1 cellular context compared by ENCODE assay signal in the genomic region with DNA sequence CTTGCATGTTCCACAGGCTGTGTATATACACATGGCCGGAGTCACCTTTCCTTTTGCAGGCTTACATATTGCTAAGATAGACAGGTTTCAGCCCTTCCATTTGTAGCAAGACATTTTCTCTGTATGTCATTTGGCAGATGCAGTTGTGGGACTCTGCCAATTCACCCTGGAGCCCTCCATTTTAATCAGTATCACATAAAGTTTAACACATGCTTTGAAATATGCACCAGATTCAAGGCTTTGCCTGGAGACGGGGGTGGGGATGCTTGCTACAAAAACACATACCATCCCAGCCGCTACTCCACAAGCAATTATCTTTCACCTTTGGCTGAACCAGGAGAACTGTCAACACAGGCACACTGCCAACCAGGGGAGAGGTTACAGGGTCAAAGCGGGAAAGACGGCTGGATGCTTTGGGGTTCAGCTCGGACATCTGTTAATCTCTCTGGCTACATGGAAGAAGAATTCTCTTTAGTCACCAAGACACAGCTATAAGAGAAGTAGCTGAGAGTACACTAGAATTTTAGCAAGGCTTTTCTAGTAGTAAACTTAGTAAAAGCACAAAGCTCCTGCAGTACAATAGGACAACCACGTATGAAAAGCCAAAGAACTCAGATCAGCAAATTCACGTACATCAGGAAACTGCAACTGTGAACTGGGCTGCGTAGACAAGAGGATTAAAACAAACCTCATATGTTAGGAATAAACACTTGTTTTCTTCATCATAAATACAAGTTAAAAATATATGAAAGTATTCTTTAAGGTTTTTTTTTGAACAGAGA.
TF ChIP-seq lines count a peak whose summit lies in the region.

No MANE protein-coding gene starts in this region.

TF ChIP-seq in HepG2, 621 proteins besides CTCF, POLR2A, EP300 and RAD21 (continued from another document and continues in another):
- TF ChIP-seq, protein P1, sequence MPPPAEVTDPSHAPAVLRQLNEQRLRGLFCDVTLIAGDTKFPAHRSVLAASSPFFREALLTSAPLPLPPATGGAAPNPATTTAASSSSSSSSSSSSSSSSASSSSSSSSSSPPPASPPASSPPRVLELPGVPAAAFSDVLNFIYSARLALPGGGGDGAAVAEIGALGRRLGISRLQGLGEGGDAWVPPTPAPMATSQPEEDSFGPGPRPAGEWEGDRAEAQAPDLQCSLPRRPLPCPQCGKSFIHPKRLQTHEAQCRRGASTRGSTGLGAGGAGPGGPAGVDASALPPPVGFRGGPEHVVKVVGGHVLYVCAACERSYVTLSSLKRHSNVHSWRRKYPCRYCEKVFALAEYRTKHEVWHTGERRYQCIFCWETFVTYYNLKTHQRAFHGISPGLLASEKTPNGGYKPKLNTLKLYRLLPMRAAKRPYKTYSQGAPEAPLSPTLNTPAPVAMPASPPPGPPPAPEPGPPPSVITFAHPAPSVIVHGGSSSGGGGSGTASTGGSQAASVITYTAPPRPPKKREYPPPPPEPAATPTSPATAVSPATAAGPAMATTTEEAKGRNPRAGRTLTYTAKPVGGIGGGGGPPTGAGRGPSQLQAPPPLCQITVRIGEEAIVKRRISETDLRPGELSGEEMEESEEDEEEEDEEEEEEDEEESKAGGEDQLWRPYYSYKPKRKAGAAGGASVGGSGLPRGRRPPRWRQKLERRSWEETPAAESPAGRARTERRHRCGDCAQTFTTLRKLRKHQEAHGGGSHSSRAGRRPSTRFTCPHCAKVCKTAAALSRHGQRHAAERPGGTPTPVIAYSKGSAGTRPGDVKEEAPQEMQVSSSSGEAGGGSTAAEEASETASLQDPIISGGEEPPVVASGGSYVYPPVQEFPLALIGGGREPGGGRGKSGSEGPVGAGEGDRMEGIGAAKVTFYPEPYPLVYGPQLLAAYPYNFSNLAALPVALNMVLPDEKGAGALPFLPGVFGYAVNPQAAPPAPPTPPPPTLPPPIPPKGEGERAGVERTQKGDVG (CRISPR knock-in tag; IDR thresholded peaks at IDR 0.05; ENCODE audit: borderline replicate concordance) = no peak
- TF ChIP-seq TOPORS (CRISPR knock-in tag; IDR thresholded peaks at IDR 0.05) = 0 out of 2 replicates have a peak, but pooled peaks have one; percentile 30
- TF ChIP-seq ZNF841 (CRISPR knock-in tag; IDR thresholded peaks at IDR 0.05; ENCODE audit: borderline replicate concordance) = no peak
- TF ChIP-seq, protein P2, sequence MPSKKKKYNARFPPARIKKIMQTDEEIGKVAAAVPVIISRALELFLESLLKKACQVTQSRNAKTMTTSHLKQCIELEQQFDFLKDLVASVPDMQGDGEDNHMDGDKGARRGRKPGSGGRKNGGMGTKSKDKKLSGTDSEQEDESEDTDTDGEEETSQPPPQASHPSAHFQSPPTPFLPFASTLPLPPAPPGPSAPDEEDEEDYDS (CRISPR knock-in tag; IDR thresholded peaks at IDR 0.05) = no peak
- TF ChIP-seq, protein P3, sequence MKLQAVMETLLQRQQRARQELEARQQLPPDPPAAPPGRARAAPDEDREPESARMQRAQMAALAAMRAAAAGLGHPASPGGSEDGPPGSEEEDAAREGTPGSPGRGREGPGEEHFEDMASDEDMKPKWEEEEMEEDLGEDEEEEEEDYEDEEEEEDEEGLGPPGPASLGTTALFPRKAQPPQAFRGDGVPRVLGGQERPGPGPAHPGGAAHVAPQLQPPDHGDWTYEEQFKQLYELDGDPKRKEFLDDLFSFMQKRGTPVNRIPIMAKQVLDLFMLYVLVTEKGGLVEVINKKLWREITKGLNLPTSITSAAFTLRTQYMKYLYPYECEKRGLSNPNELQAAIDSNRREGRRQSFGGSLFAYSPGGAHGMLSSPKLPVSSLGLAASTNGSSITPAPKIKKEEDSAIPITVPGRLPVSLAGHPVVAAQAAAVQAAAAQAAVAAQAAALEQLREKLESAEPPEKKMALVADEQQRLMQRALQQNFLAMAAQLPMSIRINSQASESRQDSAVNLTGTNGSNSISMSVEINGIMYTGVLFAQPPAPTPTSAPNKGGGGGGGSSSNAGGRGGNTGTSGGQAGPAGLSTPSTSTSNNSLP (IDR thresholded peaks at IDR 0.05; ENCODE audit: low read depth, low read length) = 0 out of 2 replicates have a peak, but pooled peaks have one; percentile 48
- TF ChIP-seq STAG1 (CRISPR knock-in tag; IDR thresholded peaks at IDR 0.05) = no peak
- TF ChIP-seq ZNF558 (CRISPR knock-in tag; IDR thresholded peaks at IDR 0.05; ENCODE audit: borderline replicate concordance) = no peak
- no peak for TF ChIP-seq ZC3H4 (CRISPR knock-in tag; IDR thresholded peaks at IDR 0.05; ENCODE audit: borderline replicate concordance)
- TF ChIP-seq MTF1 (CRISPR knock-in tag; IDR thresholded peaks at IDR 0.05) = no peak
- TF ChIP-seq ZBTB7B (CRISPR knock-in tag; IDR thresholded peaks at IDR 0.05) = no peak; the same call in 1 of the 2 replicates
- 0 out of 2 replicates have a peak, but pooled peaks have one; percentile 2 for TF ChIP-seq MAFF (IDR thresholded peaks at IDR 0.05; ENCODE audit: low read depth, low read length)
- TF ChIP-seq, protein P4, sequence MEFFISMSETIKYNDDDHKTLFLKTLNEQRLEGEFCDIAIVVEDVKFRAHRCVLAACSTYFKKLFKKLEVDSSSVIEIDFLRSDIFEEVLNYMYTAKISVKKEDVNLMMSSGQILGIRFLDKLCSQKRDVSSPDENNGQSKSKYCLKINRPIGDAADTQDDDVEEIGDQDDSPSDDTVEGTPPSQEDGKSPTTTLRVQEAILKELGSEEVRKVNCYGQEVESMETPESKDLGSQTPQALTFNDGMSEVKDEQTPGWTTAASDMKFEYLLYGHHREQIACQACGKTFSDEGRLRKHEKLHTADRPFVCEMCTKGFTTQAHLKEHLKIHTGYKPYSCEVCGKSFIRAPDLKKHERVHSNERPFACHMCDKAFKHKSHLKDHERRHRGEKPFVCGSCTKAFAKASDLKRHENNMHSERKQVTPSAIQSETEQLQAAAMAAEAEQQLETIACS (CRISPR knock-in tag; IDR thresholded peaks at IDR 0.05) = no peak
- TF ChIP-seq ZNF678 (CRISPR knock-in tag; IDR thresholded peaks at IDR 0.05) = no peak
- TF ChIP-seq, protein P5, sequence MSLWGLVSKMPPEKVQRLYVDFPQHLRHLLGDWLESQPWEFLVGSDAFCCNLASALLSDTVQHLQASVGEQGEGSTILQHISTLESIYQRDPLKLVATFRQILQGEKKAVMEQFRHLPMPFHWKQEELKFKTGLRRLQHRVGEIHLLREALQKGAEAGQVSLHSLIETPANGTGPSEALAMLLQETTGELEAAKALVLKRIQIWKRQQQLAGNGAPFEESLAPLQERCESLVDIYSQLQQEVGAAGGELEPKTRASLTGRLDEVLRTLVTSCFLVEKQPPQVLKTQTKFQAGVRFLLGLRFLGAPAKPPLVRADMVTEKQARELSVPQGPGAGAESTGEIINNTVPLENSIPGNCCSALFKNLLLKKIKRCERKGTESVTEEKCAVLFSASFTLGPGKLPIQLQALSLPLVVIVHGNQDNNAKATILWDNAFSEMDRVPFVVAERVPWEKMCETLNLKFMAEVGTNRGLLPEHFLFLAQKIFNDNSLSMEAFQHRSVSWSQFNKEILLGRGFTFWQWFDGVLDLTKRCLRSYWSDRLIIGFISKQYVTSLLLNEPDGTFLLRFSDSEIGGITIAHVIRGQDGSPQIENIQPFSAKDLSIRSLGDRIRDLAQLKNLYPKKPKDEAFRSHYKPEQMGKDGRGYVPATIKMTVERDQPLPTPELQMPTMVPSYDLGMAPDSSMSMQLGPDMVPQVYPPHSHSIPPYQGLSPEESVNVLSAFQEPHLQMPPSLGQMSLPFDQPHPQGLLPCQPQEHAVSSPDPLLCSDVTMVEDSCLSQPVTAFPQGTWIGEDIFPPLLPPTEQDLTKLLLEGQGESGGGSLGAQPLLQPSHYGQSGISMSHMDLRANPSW (CRISPR knock-in tag; IDR thresholded peaks at IDR 0.05; ENCODE audit: borderline replicate concordance) = no peak
- TF ChIP-seq PTBP1 (IDR thresholded peaks at IDR 0.05; ENCODE audit: low read depth, low read length, poor library complexity, severe bottlenecking) = no peak
- TF ChIP-seq ZNF460 (CRISPR knock-in tag; IDR thresholded peaks at IDR 0.05; ENCODE audit: borderline replicate concordance) = no peak
- TF ChIP-seq HMG20B (CRISPR knock-in tag; conservative IDR thresholded peaks at IDR 0.05) = peak; percentile 93
- no peak for TF ChIP-seq POLR2AphosphoS5 (IDR thresholded peaks at IDR 0.05; ENCODE audit: low read depth, low read length)
- TF ChIP-seq, protein P6, sequence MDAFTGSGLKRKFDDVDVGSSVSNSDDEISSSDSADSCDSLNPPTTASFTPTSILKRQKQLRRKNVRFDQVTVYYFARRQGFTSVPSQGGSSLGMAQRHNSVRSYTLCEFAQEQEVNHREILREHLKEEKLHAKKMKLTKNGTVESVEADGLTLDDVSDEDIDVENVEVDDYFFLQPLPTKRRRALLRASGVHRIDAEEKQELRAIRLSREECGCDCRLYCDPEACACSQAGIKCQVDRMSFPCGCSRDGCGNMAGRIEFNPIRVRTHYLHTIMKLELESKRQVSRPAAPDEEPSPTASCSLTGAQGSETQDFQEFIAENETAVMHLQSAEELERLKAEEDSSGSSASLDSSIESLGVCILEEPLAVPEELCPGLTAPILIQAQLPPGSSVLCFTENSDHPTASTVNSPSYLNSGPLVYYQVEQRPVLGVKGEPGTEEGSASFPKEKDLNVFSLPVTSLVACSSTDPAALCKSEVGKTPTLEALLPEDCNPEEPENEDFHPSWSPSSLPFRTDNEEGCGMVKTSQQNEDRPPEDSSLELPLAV (CRISPR knock-in tag; conservative IDR thresholded peaks at IDR 0.05; ENCODE audit: low read depth) = no peak
- TF ChIP-seq MEIS1 (CRISPR knock-in tag; IDR thresholded peaks at IDR 0.05; ENCODE audit: borderline replicate concordance) = peak; percentile 79; the same call in 1 of the 2 replicates
- TF ChIP-seq SAP130 (CRISPR knock-in tag; IDR thresholded peaks at IDR 0.05; ENCODE audit: low read depth) = peak; percentile 67
- TF ChIP-seq, protein P7, sequence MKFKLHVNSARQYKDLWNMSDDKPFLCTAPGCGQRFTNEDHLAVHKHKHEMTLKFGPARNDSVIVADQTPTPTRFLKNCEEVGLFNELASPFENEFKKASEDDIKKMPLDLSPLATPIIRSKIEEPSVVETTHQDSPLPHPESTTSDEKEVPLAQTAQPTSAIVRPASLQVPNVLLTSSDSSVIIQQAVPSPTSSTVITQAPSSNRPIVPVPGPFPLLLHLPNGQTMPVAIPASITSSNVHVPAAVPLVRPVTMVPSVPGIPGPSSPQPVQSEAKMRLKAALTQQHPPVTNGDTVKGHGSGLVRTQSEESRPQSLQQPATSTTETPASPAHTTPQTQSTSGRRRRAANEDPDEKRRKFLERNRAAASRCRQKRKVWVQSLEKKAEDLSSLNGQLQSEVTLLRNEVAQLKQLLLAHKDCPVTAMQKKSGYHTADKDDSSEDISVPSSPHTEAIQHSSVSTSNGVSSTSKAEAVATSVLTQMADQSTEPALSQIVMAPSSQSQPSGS (CRISPR knock-in tag; IDR thresholded peaks at IDR 0.05) = peak; percentile 71; the same call in 1 of the 2 replicates
- no peak for TF ChIP-seq HES4 (CRISPR knock-in tag; IDR thresholded peaks at IDR 0.05; ENCODE audit: borderline replicate concordance)
- TF ChIP-seq, protein P8, sequence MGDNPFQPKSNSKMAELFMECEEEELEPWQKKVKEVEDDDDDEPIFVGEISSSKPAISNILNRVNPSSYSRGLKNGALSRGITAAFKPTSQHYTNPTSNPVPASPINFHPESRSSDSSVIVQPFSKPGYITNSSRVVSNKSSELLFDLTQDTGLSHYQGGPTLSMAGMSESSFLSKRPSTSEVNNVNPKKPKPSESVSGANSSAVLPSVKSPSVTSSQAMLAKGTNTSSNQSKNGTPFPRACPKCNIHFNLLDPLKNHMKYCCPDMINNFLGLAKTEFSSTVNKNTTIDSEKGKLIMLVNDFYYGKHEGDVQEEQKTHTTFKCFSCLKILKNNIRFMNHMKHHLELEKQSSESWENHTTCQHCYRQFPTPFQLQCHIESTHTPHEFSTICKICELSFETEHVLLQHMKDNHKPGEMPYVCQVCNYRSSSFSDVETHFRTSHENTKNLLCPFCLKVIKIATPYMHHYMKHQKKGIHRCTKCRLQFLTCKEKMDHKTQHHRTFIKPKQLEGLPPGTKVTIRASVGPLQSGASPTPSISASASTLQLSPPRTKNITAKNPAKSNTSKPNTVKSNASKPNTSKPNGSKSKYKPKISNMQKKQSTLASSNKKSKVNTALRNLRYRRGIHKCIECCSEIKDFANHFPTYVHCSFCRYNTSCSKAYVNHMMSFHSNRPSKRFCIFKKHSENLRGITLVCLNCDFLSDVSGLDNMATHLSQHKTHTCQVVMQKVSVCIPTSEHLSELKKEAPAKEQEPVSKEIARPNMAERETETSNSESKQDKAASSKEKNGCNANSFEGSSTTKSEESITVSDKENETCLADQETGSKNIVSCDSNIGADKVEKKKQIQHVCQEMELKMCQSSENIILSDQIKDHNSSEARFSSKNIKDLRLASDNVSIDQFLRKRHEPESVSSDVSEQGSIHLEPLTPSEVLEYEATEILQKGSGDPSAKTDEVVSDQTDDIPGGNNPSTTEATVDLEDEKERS (CRISPR knock-in tag; IDR thresholded peaks at IDR 0.05) = 0 out of 2 replicates have a peak, but pooled peaks have one; percentile 53
- peak; percentile 72; the same call in 1 of the 2 replicates for TF ChIP-seq ZNF12 (CRISPR knock-in tag; IDR thresholded peaks at IDR 0.05)
- no peak for TF ChIP-seq ZNF367 (CRISPR knock-in tag; IDR thresholded peaks at IDR 0.05; ENCODE audit: borderline replicate concordance)
- peak; percentile 98 for TF ChIP-seq MIXL1 (CRISPR knock-in tag; IDR thresholded peaks at IDR 0.05)
- no peak for TF ChIP-seq ZFP36 (IDR thresholded peaks at IDR 0.05; ENCODE audit: borderline replicate concordance, low read depth, low read length, partially characterized antibody)
- TF ChIP-seq ZNF670 (CRISPR knock-in tag; IDR thresholded peaks at IDR 0.05; ENCODE audit: borderline replicate concordance) = no peak; the same call in 1 of the 2 replicates
- peak; percentile 35; the same call in 1 of the 2 replicates for TF ChIP-seq IRX3 (CRISPR knock-in tag; IDR thresholded peaks at IDR 0.05; ENCODE audit: borderline replicate concordance, low read depth)
- TF ChIP-seq, protein P9, sequence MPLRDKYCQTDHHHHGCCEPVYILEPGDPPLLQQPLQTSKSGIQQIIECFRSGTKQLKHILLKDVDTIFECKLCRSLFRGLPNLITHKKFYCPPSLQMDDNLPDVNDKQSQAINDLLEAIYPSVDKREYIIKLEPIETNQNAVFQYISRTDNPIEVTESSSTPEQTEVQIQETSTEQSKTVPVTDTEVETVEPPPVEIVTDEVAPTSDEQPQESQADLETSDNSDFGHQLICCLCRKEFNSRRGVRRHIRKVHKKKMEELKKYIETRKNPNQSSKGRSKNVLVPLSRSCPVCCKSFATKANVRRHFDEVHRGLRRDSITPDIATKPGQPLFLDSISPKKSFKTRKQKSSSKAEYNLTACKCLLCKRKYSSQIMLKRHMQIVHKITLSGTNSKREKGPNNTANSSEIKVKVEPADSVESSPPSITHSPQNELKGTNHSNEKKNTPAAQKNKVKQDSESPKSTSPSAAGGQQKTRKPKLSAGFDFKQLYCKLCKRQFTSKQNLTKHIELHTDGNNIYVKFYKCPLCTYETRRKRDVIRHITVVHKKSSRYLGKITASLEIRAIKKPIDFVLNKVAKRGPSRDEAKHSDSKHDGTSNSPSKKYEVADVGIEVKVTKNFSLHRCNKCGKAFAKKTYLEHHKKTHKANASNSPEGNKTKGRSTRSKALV (CRISPR knock-in tag; IDR thresholded peaks at IDR 0.05) = peak; percentile 66; the same call in 1 of the 2 replicates
- no peak for TF ChIP-seq SRSF1 (optimal IDR thresholded peaks at IDR 0.05; ENCODE audit: low read depth, low read length)
- TF ChIP-seq SRF (IDR thresholded peaks at IDR 0.05; ENCODE audit: low read depth, low read length) = no peak
- no peak for TF ChIP-seq ZNF766 (CRISPR knock-in tag; IDR thresholded peaks at IDR 0.05; ENCODE audit: borderline replicate concordance)
- no peak for TF ChIP-seq ZNF569 (CRISPR knock-in tag; IDR thresholded peaks at IDR 0.05; ENCODE audit: borderline replicate concordance)
- TF ChIP-seq RCOR2 (CRISPR knock-in tag; IDR thresholded peaks at IDR 0.05) = peak; percentile 78; the same call in 1 of the 2 replicates
- TF ChIP-seq JDP2 (CRISPR knock-in tag; IDR thresholded peaks at IDR 0.05; ENCODE audit: borderline replicate concordance) = no peak
- TF ChIP-seq FOXK1 (CRISPR knock-in tag; IDR thresholded peaks at IDR 0.05; ENCODE audit: borderline replicate concordance, low read depth) = peak; percentile 98; the same call in 1 of the 2 replicates
- 0 out of 2 replicates have a peak, but pooled peaks have one; percentile 48 for TF ChIP-seq ZNF230 (CRISPR knock-in tag; IDR thresholded peaks at IDR 0.05)
